8 cellular contexts compared by ENCODE assay signal in the genomic region with DNA sequence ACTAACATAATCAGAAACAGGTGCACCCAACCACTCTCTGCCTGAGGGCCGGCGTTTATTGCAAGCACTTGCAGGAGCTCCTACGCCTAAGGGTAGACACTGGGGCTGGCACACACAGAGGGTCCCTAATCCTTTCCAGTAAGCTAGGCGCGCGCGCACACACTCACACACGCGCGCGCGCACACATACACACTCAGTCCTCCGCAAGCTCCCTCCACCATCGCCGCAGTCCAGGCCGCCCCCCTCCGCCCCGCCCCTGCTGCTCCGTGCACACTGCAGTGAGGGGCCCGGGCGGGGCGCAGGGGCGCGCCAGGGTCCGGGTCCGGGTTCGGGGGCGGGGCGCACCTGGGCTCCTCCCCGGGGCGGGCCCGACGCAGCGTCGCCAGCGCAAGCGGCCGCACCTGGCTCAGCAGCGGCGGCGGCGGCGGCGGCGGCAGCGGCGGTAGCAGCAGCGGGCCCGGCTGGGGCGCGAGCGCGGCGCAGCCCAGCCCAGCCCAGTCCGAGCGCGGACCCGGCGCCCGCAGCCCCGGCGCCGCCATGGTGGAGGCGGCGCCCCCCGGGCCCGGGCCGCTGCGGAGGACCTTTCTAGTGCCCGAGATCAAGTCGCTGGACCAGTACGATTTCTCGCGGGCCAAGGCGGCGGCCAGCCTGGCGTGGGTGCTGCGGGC. TPM values are rescaled to one million over a fixed set of nuclear protein-coding genes. Genes with fewer than 3 reads are reported as not detected.
DNase-seq lines count a peak whose midpoint lies in the region; ATAC-seq and TF ChIP-seq lines count a peak whose summit lies in the region.

A gene with protein sequence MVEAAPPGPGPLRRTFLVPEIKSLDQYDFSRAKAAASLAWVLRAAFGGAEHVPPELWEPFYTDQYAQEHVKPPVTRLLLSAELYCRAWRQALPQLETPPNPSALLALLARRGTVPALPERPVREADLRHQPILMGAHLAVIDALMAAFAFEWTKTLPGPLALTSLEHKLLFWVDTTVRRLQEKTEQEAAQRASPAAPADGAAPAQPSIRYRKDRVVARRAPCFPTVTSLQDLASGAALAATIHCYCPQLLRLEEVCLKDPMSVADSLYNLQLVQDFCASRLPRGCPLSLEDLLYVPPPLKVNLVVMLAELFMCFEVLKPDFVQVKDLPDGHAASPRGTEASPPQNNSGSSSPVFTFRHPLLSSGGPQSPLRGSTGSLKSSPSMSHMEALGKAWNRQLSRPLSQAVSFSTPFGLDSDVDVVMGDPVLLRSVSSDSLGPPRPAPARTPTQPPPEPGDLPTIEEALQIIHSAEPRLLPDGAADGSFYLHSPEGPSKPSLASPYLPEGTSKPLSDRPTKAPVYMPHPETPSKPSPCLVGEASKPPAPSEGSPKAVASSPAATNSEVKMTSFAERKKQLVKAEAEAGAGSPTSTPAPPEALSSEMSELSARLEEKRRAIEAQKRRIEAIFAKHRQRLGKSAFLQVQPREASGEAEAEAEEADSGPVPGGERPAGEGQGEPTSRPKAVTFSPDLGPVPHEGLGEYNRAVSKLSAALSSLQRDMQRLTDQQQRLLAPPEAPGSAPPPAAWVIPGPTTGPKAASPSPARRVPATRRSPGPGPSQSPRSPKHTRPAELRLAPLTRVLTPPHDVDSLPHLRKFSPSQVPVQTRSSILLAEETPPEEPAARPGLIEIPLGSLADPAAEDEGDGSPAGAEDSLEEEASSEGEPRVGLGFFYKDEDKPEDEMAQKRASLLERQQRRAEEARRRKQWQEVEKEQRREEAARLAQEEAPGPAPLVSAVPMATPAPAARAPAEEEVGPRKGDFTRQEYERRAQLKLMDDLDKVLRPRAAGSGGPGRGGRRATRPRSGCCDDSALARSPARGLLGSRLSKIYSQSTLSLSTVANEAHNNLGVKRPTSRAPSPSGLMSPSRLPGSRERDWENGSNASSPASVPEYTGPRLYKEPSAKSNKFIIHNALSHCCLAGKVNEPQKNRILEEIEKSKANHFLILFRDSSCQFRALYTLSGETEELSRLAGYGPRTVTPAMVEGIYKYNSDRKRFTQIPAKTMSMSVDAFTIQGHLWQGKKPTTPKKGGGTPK (plus strand): TSS at position 398 of the 668 bp plus-strand sequence. CDS start 140 bp downstream, at position 538.

- peak within 1 kb of the TSS; percentile 53 for H3K27ac Mint-ChIP-seq in endothelial cell (ENCODE audit: unreplicated experiment)
- H3K27ac Mint-ChIP-seq in naive B cell, result peak within 1 kb of the TSS in 1 of 6 donors; percentile 78

- TF ChIP-seq CTCF in endothelial cell (IDR thresholded peaks at IDR 0.05; ENCODE audit: unreplicated experiment), result no peak

- H3K9me3 Mint-ChIP-seq in endothelial cell (ENCODE audit: unreplicated experiment) (no peaks in the 10 kb centered on the region), naive B cell (peaks cover 0 to 4% (median 0%) of the 10 kb centered on the region in 7 donors)

- ATAC-seq in GM18868 (IDR thresholded peaks at IDR 0.05; ENCODE audit: unreplicated experiment) (peak; percentile 40), naive B cell (ENCODE audit: low read depth in 2 of 2) (peak; percentile 86 to 89), GM21367 (IDR thresholded peaks at IDR 0.05; ENCODE audit: unreplicated experiment) (no peak)

- H3K4me3 Mint-ChIP-seq in endothelial cell (ENCODE audit: unreplicated experiment) (peak within 1 kb of the TSS; percentile 90), naive B cell (peak within 1 kb of the TSS; percentile 70 to 90 (median 82))

- peaks cover 3% of the 10 kb centered on the region for H3K4me1 Mint-ChIP-seq in endothelial cell (ENCODE audit: unreplicated experiment)
- peaks cover 7 to 18% (median 11%) of the 10 kb centered on the region in 3 donors for H3K4me1 Mint-ChIP-seq in naive B cell

- peaks cover 7% of the 10 kb centered on the region for H3K27me3 Mint-ChIP-seq in endothelial cell (ENCODE audit: unreplicated experiment)
- H3K27me3 Mint-ChIP-seq in naive B cell, result peaks cover 40 to 66% (median 52%) of the 10 kb centered on the region in 3 donors

- DNase-seq in NCI-H1694 (lab: John Stamatoyannopoulos, UW), result peak; percentile 37
- peak; percentile 4 to 30 for DNase-seq in activated CD4-positive, alpha-beta T cell treated with anti-CD3 and anti-CD28 coated beads for 24 hours (ENCODE audit: low read depth in 2 of 2)
- DNase-seq in endothelial cell (ENCODE audit: low spot score), result peak; percentile 42
- peak; percentile 25 for DNase-seq in naive B cell
- DNase-seq in ureter (ENCODE audit: low spot score), result no peak
- DNase-seq in cortex of kidney (lab: John Stamatoyannopoulos, UW), result no peak

- H3K36me3 Mint-ChIP-seq in endothelial cell (ENCODE audit: low read depth, unreplicated experiment) (peaks cover 4% of the 10 kb centered on the region), naive B cell (no peaks in the 10 kb centered on the region)

RNA-seq across cellular contexts. Expression of the gene that starts here (rescaled TPM):
- 9.3 TPM for total RNA-seq in endothelial cell (ENCODE audit: unreplicated experiment)
- under 1 TPM in 2 of 6 donors, not detected in 4; 0.06 to 0.08 TPM for polyA plus RNA-seq in naive B cell (ENCODE audit: low read depth in 6 of 6)
- total RNA-seq in ureter, result 29.3 TPM

Comparison
In these comparisons a context has a peak if more than half of its experiments do, and no peak if none do; other contexts are left out.
1. Peak in DNase-seq and ATAC-seq in naive B cell; RNA of the gene not detected or under 1 TPM.
2. DNase-seq: peak in NCI-H1694 (single experiment), activated CD4-positive, alpha-beta T cell treated with anti-CD3 and anti-CD28 coated beads for 24 hours (2 of 2) and endothelial cell (single experiment); none in ureter (single experiment) and cortex of kidney (single experiment).